9 cellular contexts compared by ENCODE assay signal in the genomic region with DNA sequence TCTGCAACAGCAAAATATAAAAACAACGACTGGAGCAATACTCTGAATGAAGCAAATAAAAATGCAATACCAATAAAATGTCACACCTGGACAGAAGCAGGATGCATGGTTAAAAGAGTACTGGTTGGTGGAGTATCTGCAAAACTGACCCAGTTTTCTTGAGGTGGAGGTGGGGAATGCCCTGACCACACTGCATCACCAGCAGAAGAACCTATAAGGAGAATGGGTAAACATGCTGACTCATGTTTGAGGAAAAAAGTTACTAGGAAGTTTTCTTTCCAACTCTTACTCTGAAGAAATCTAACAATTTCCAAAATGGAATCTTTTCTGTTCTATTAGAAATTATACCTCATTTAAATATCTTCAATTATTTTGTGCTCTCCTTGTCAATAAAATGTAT. TPM values are rescaled to one million over a fixed set of nuclear protein-coding genes. Genes with fewer than 3 reads are reported as not detected.
DNase-seq lines count a peak whose midpoint lies in the region; ATAC-seq and TF ChIP-seq lines count a peak whose summit lies in the region.
"Had no signal": no experiment of that assay in that cellular context is flagged by ENCODE, and none has a peak within 500 bp of the region (broad histone marks: within the 10 kb centered on the region; RNA-seq: fewer than 3 reads in every experiment).

No MANE protein-coding gene starts in this region.

- H3K4me1 Mint-ChIP-seq in MCF 10A (ENCODE audit: insufficient read depth, unreplicated experiment) = peaks cover 11% of the 10 kb centered on the region

- no peak overlapping the region for H4K8ac ChIP-seq in IMR-90 (ENCODE audit: low read depth in 2 of 2, low read length in 2 of 2)

- intact Hi-C loops in MCF 10A (cut with micrococcal nuclease) (no loop called here), breast epithelium (cut with DNase I; ENCODE audit: low total_unique reads) (no loop called here), IMR-90 (cut with micrococcal nuclease) (no loop called here), heart left ventricle (cut with DNase I) (no loop called here)

- dilution Hi-C loops in IMR-90 (cut with HindIII; ENCODE audit: low sequenced_read_pairs, unreplicated experiment) = no loop called here

- H2BK120ac ChIP-seq in IMR-90 (ENCODE audit: low read depth, low read length) = no peak overlapping the region

- H3K27me3 Mint-ChIP-seq in MCF 10A (ENCODE audit: insufficient read depth, unreplicated experiment) = no peaks in the 10 kb centered on the region

- H3K9me1 ChIP-seq in IMR-90 (ENCODE audit: insufficient read depth, low read length) = peaks cover 6% of the 10 kb centered on the region; the same call in 1 of the 2 replicates

- POLR2A ChIA-PET in MCF 10A (lab: Yijun Ruan, JAX) (no interaction called here), IMR-90 (lab: Charles Lee; ENCODE audit: unreplicated experiment) (no interaction called here)

- H2AFZ ChIP-seq in IMR-90 (replicated peaks; ENCODE audit: low read length, poor library complexity) = no peak overlapping the region

- peak overlapping the region; percentile 33 for H2BK5ac ChIP-seq in IMR-90 (ENCODE audit: low read depth, low read length, poor library complexity, severe bottlenecking)

- TF ChIP-seq CTCF in MCF 10A (IDR thresholded peaks at IDR 0.05; ENCODE audit: unreplicated experiment) (no peak), breast epithelium (IDR thresholded peaks at IDR 0.05) (no peak), IMR-90 (conservative IDR thresholded peaks at IDR 0.05; ENCODE audit: low read depth, low read length) (no peak), heart left ventricle (IDR thresholded peaks at IDR 0.05) (no peak)

- H3K36me3 ChIP-seq in breast epithelium = no peaks in the 10 kb centered on the region
- peaks cover 6% of the 10 kb centered on the region for H3K36me3 ChIP-seq in IMR-90 (ENCODE audit: control insufficient read depth, insufficient read depth, low read length)
- peaks cover 30% of the 10 kb centered on the region for H3K36me3 ChIP-seq in effector memory CD4-positive, alpha-beta T cell (ENCODE audit: control insufficient read depth, insufficient read depth, low read length)
- peaks cover 0 to 66% (median 62%) of the 10 kb centered on the region in 9 donors for H3K36me3 ChIP-seq in heart left ventricle

- H3K4me3 ChIP-seq in breast epithelium (no peak overlapping the region), IMR-90 (ENCODE audit: insufficient read depth, low read depth, low read length) (no peak overlapping the region), heart left ventricle (no peak overlapping the region)
- no peak overlapping the region for H3K4me3 ChIP-seq in effector memory CD4-positive, alpha-beta T cell (ENCODE audit: insufficient read depth, low read depth, low read length, poor library complexity, severe bottlenecking)

- in situ Hi-C loops in IMR-90 (cut with MboI; ENCODE audit: low sequenced_read_pairs) = no loop called here

- H3K4me1 ChIP-seq in breast epithelium (no peaks in the 10 kb centered on the region), IMR-90 (ENCODE audit: control insufficient read depth, insufficient read depth, low read length) (peaks cover 2% of the 10 kb centered on the region), heart left ventricle (peaks cover 0 to 29% (median 13%) of the 10 kb centered on the region in 12 donors)
- H3K4me1 ChIP-seq in effector memory CD4-positive, alpha-beta T cell (ENCODE audit: control insufficient read depth, insufficient read depth, low read length, poor library complexity, severe bottlenecking) = no peaks in the 10 kb centered on the region

- H2AK5ac ChIP-seq in IMR-90 (ENCODE audit: low read depth, low read length) = no peak overlapping the region

- H3K4me2 ChIP-seq in IMR-90 (ENCODE audit: low read depth, low read length) = no peak overlapping the region

- H2BK15ac ChIP-seq in IMR-90 (ENCODE audit: low read depth, low read length) = no peak overlapping the region

- H3K36me3 Mint-ChIP-seq in MCF 10A (ENCODE audit: insufficient read depth, unreplicated experiment) = peaks cover 20% of the 10 kb centered on the region

- no peak overlapping the region for H3K56ac ChIP-seq in IMR-90 (ENCODE audit: extremely low read depth, insufficient read depth, low read length)

- H3K79me1 ChIP-seq in IMR-90 (ENCODE audit: low read depth in 1 of 2, low read length in 2 of 2) = peaks cover 9 to 14% of the 10 kb centered on the region in 2 experiments

- H3K23ac ChIP-seq in IMR-90 (ENCODE audit: low read depth, low read length) = no peak overlapping the region

- no peak overlapping the region for H3K27ac Mint-ChIP-seq in MCF 10A (ENCODE audit: low read depth, unreplicated experiment)

- TF ChIP-seq POLR2A in breast epithelium (IDR thresholded peaks at IDR 0.05) = no peak
- no peak for TF ChIP-seq POLR2A in IMR-90 (IDR thresholded peaks at IDR 0.05; ENCODE audit: low read depth, low read length)
- TF ChIP-seq POLR2A in heart left ventricle (IDR thresholded peaks at IDR 0.05) = no peak

- DNase-seq in MCF 10A (ENCODE audit: unreplicated experiment) (peak; percentile 54), breast epithelium (ENCODE audit: low spot score in 2 of 2) (no peak), IMR-90 (peak; percentile 83), HuH-7 (ENCODE audit: low spot score) (no peak), heart left ventricle (no peak)
- DNase-seq in effector memory CD4-positive, alpha-beta T cell = peak; percentile 14 to 36 (median 24)
- peak; percentile 17 for DNase-seq in stimulated activated naive CD8-positive, alpha-beta T cell treated with anti-CD3 and anti-CD28 coated beads, Interleukin-15, Interleukin-2, amounts not matched to agents 100 U/mL and 50 U/mL, for 24 hours
- DNase-seq: NCI-H748 treated with DMSO at 0.1 percent for 48 hours had no signal

- H3K27me3 ChIP-seq in breast epithelium = no peaks in the 10 kb centered on the region
- H3K27me3 ChIP-seq in IMR-90 (ENCODE audit: control insufficient read depth, insufficient read depth, low read length) = no peaks in the 10 kb centered on the region
- no peaks in the 10 kb centered on the region for H3K27me3 ChIP-seq in effector memory CD4-positive, alpha-beta T cell (replicated peaks; ENCODE audit: control insufficient read depth, insufficient read depth, low read length, poor library complexity, severe bottlenecking)
- H3K27me3 ChIP-seq in heart left ventricle = no peaks in the 10 kb centered on the region

- no peak overlapping the region for H3K9ac ChIP-seq in IMR-90 (ENCODE audit: low read depth, low read length)

- no peak overlapping the region for H3K14ac ChIP-seq in IMR-90 (replicated peaks; ENCODE audit: low read depth, low read length)

- H2BK20ac ChIP-seq in IMR-90 (ENCODE audit: low read depth, low read length) = no peak overlapping the region

- no peak for TF ChIP-seq RAD21 in IMR-90 (IDR thresholded peaks at IDR 0.05; ENCODE audit: low read length)

- H3K27ac ChIP-seq in breast epithelium = no peak overlapping the region
- H3K27ac ChIP-seq in IMR-90 (ENCODE audit: insufficient read depth, low read length) = no peak overlapping the region
- H3K27ac ChIP-seq in effector memory CD4-positive, alpha-beta T cell (ENCODE audit: insufficient read depth, low read length, poor library complexity, severe bottlenecking) = no peak overlapping the region
- no peak overlapping the region for H3K27ac ChIP-seq in heart left ventricle

- H3K9me3 ChIP-seq in breast epithelium (no peaks in the 10 kb centered on the region), IMR-90 (ENCODE audit: control insufficient read depth, insufficient read depth, low read length) (no peaks in the 10 kb centered on the region), heart left ventricle (no peaks in the 10 kb centered on the region)
- H3K9me3 ChIP-seq in effector memory CD4-positive, alpha-beta T cell (ENCODE audit: control insufficient read depth, low read length) = no peaks in the 10 kb centered on the region

- no peaks in the 10 kb centered on the region for H3K9me3 Mint-ChIP-seq in MCF 10A (ENCODE audit: unreplicated experiment)

- no peak overlapping the region for H2AK9ac ChIP-seq in IMR-90 (replicated peaks; ENCODE audit: low read depth, low read length, poor library complexity)

- no peaks in the 10 kb centered on the region for H4K20me1 ChIP-seq in IMR-90 (ENCODE audit: insufficient read depth, low read length)

- H4K5ac ChIP-seq in IMR-90 (ENCODE audit: low read depth, low read length) = no peak overlapping the region

- BruUV-seq in MCF 10A (replicated peaks; lab: Mats Ljungman, UMichigan) (no TSS peak), IMR-90 (replicated peaks; lab: Mats Ljungman, UMichigan) (no TSS peak)

- H3K4me3 Mint-ChIP-seq in MCF 10A (ENCODE audit: unreplicated experiment) = no peak overlapping the region

- H3K18ac ChIP-seq in IMR-90 (ENCODE audit: low read depth, low read length) = no peak overlapping the region

- ATAC-seq in IMR-90 (ENCODE audit: low read depth) = peak; percentile 75
- no peak for ATAC-seq in stimulated activated naive CD8-positive, alpha-beta T cell treated with anti-CD3 and anti-CD28 coated beads, Interleukin-15, Interleukin-2, amounts not matched to agents 100 U/mL and 50 U/mL, for 24 hours
- ATAC-seq in GM21619 (IDR thresholded peaks at IDR 0.05; ENCODE audit: unreplicated experiment) = no peak
- ATAC-seq in heart left ventricle = no peak

- CTCF ChIA-PET in MCF 10A (lab: Yijun Ruan, JAX) = interaction anchor here (1.6 kb wide), 1 partner anchor 45 kb away, joined by 3 read pairs; no protein-coding TSS in a partner anchor
- CTCF ChIA-PET in IMR-90 (lab: Yijun Ruan, JAX) = no interaction called here

- no CpG with 5 or more reads among the region's 1 CpG for WGBS in IMR-90 (ENCODE audit: extremely low coverage in 2 of 2, insufficient read length in 1 of 2), 2 experiments
- WGBS in heart left ventricle, 4 donors = 80 to 94% (median 87%) methylated on average over 1 of the region's 1 CpG

- no peak overlapping the region for H3K4ac ChIP-seq in IMR-90 (ENCODE audit: low read depth, low read length)

- no peak overlapping the region for H4K91ac ChIP-seq in IMR-90 (ENCODE audit: insufficient read depth, low read depth, low read length)

TF ChIP-seq in IMR-90, 13 proteins besides CTCF, POLR2A, EP300 and RAD21 (continues in another document):
- TF ChIP-seq MAFK (IDR thresholded peaks at IDR 0.05; ENCODE audit: low read depth, low read length) = peak; percentile 90
- no peak; the same call in 1 of the 2 replicates for TF ChIP-seq RFX5 (IDR thresholded peaks at IDR 0.05; ENCODE audit: low read depth, low read length)
- TF ChIP-seq CEBPB (IDR thresholded peaks at IDR 0.05; ENCODE audit: low read depth, low read length) = no peak
- TF ChIP-seq FOS (IDR thresholded peaks at IDR 0.05; ENCODE audit: low read depth, low read length) = peak; percentile 35; the same call in 1 of the 2 replicates
- no peak for TF ChIP-seq MXI1 (IDR thresholded peaks at IDR 0.05; ENCODE audit: borderline replicate concordance, low read depth, low read length)

RNA-seq across cellular contexts. Expression of gene REPS1, which starts 43.6 kb away (rescaled TPM):
- total RNA-seq in MCF 10A (2022) = 54.8 and 65.3 TPM in 2 replicates
- total RNA-seq in breast epithelium = 10 to 100 TPM; 40.5 to 79.9 (median 66.5) TPM
- total RNA-seq in IMR-90 (2012; rRNA removed) = 21.1 and 21.9 TPM in 2 replicates
- polyA plus RNA-seq in IMR-90 (2012; rRNA removed) = 24.2 and 26.3 TPM in 2 replicates
- polyA plus RNA-seq in IMR-90 (2012; cell fraction: cytosol; rRNA removed) = 8.4 and 9.4 TPM in 2 replicates
- polyA plus RNA-seq in IMR-90 (2012; cell fraction: nucleus; rRNA removed; ENCODE audit: low replicate concordance) = 14.5 and 47.7 TPM in 2 replicates
- 10 to 100 TPM; 35.2 to 48.2 (median 38.3) TPM for total RNA-seq in heart left ventricle
- 10 to 100 TPM; 16.3 to 65.8 TPM for polyA plus RNA-seq in heart left ventricle

Comparison
In these comparisons a context has a peak if more than half of its experiments do, and no peak if none do; other contexts are left out.
1. DNase-seq: peak in MCF 10A (single experiment), IMR-90 (single experiment), effector memory CD4-positive, alpha-beta T cell (3 of 3) and stimulated activated naive CD8-positive, alpha-beta T cell treated with anti-CD3 and anti-CD28 coated beads, Interleukin-15, Interleukin-2, amounts not matched to agents 100 U/mL and 50 U/mL, for 24 hours (single experiment); none in breast epithelium (0 of 2), HuH-7 (single experiment) and heart left ventricle (0 of 5).